ENCODE assay signal across 4 cellular contexts in genomic region chr7:102527182-102527581, GRCh38. TPM values are rescaled to one million over a fixed set of nuclear protein-coding genes. Genes with fewer than 3 reads are reported as not detected.
"Had no signal": no experiment of that assay in that cellular context is flagged by ENCODE, and none has a peak within 500 bp of the region (broad histone marks: within the 10 kb centered on the region; RNA-seq: fewer than 3 reads in every experiment).

No MANE protein-coding gene starts in this region.

RNA-seq across cellular contexts. Expression of gene SPDYE2, which starts 23.8 kb away (rescaled TPM):
- total RNA-seq: LHCN-M2, MCF 10A, OCI-LY7, PC-3 had no signal
